ENCODE assay signal across 16 cellular contexts in genomic region chr7:152513861-152514770, GRCh38.
DNase-seq lines count a peak whose midpoint lies in the region; ATAC-seq, FAIRE-seq and TF ChIP-seq lines count a peak whose summit lies in the region.
"Had no signal": no experiment of that assay in that cellular context is flagged by ENCODE, and none has a peak within 500 bp of the region (broad histone marks: within the 10 kb centered on the region; RNA-seq: fewer than 3 reads in every experiment).

No MANE protein-coding gene starts in this region.

- TF ChIP-seq POLR2A in HepG2 (IDR thresholded peaks at IDR 0.05; ENCODE audit: insufficient read depth in 1 of 2, low read depth in 2 of 2, low read length in 2 of 2) = no peak

- H3K4me3 ChIP-seq in heart right ventricle = no peak overlapping the region
- no peak overlapping the region for H3K4me3 ChIP-seq in Karpas-422 (ENCODE audit: low read length)
- H3K4me3 ChIP-seq in HepG2 (replicated peaks in 1 of 3; ENCODE audit: insufficient read depth in 1 of 3, low read depth in 2 of 3, low read length in 3 of 3) = peak overlapping the region in 2 of 3 experiments; percentile 1 to 35; a peak in 1 of 6 replicates
- H3K4me3 ChIP-seq: BLaER1 treated with 17β-estradiol and CSF1 and Interleukin-3, amounts not matched to agents 10 nM and 100 nM; GM12878 had no signal

- no peak for ATAC-seq in Right ventricle myocardium superior (ENCODE audit: poor library complexity)
- no peak for ATAC-seq in heart right ventricle
- peak; percentile 67 for ATAC-seq in HepG2
- ATAC-seq in GM18517 (IDR thresholded peaks at IDR 0.05; ENCODE audit: unreplicated experiment) = no peak
- no peak for ATAC-seq in GM19452 (IDR thresholded peaks at IDR 0.05; ENCODE audit: unreplicated experiment)
- ATAC-seq: GM12878 had no signal

- H3K9me3 ChIP-seq in heart right ventricle (peaks cover 0 to 10% (median under 1%) of the 10 kb centered on the region in 11 donors), Karpas-422 (ENCODE audit: low read length) (peaks cover 2% of the 10 kb centered on the region), HepG2 (ENCODE audit: low read length) (peaks cover 5% of the 10 kb centered on the region)

- H3K9me2 ChIP-seq in Karpas-422 (replicated peaks; ENCODE audit: insufficient read depth, low read length) = no peaks in the 10 kb centered on the region

- no peak overlapping the region for H2AFZ ChIP-seq in Karpas-422 (ENCODE audit: low read length)
- H2AFZ ChIP-seq in HepG2 (ENCODE audit: low read length) = peak overlapping the region; percentile 7

- no peak for FAIRE-seq in HepG2 (lab: Jason Lieb, UNC)
- FAIRE-seq: GM12878, GM18507, H54, HTR-8/SVneo had no signal

- in situ Hi-C loops in HepG2 (cut with HindIII; ENCODE audit: extremely low pct_ligation_motif_present, low pct_unique_long_range_greater_than_20kb) = no loop called here

- peak; percentile 16 for DNase-seq in Right ventricle myocardium superior
- no peak for DNase-seq in heart right ventricle
- DNase-seq in Karpas-422 = peak; percentile 33
- no peak for DNase-seq in HepG2 (ENCODE audit: low spot score)
- no peak for DNase-seq in GM19240 (ENCODE audit: insufficient read length, low spot score)
- DNase-seq: ACHN; CD4-positive, CD25-positive, alpha-beta regulatory T cell; DMS79; KBM-7 had no signal

- 80% methylated on average over 20 of the region's 20 CpGs for WGBS in heart right ventricle, 2 donors
- WGBS in HepG2 (ENCODE audit: low lambda C conversion rate) = 41% methylated on average over 20 of the region's 20 CpGs

- no TSS peak for BruUV-seq in HepG2 (replicated peaks; lab: Mats Ljungman, UMichigan)

- no peak overlapping the region for H3K9ac ChIP-seq in Karpas-422 (ENCODE audit: low read length)
- H3K9ac ChIP-seq in HepG2 (ENCODE audit: insufficient read depth, low read depth, low read length) = no peak overlapping the region
- H3K9ac ChIP-seq: BLaER1 treated with 17β-estradiol and CSF1 and Interleukin-3, amounts not matched to agents 10 nM and 100 nM had no signal

- POLR2A ChIA-PET in HepG2 (lab: Yijun Ruan, JAX) = no interaction called here

- no peaks in the 10 kb centered on the region for H3K79me2 ChIP-seq in Karpas-422 (ENCODE audit: low read length)
- no peaks in the 10 kb centered on the region for H3K79me2 ChIP-seq in HepG2 (ENCODE audit: insufficient read depth, low read length)

- no peaks in the 10 kb centered on the region for H3K27me3 ChIP-seq in heart right ventricle
- H3K27me3 ChIP-seq in Karpas-422 (ENCODE audit: low read length) = no peaks in the 10 kb centered on the region; the same call in 1 of the 2 replicates
- H3K27me3 ChIP-seq in HepG2 (ENCODE audit: control insufficient read depth in 1 of 2, insufficient read depth in 2 of 2, low read length in 2 of 2) = no peaks in the 10 kb centered on the region; a peak in 1 of 5 replicates
- H3K27me3 ChIP-seq: BLaER1 treated with 17β-estradiol and CSF1 and Interleukin-3, amounts not matched to agents 10 nM and 100 nM had no signal

- CTCF ChIA-PET in HepG2 (lab: Yijun Ruan, JAX; ENCODE audit: low intra/inter-chr PET ratio, low total read pairs) = no interaction called here

- H3K4me2 ChIP-seq in Karpas-422 (ENCODE audit: low read depth, low read length, poor library complexity, severe bottlenecking) = no peak overlapping the region
- H3K4me2 ChIP-seq in HepG2 (ENCODE audit: low read depth, low read length) = peak overlapping the region; percentile 53

- H3K36me3 ChIP-seq in heart right ventricle = no peaks in the 10 kb centered on the region
- H3K36me3 ChIP-seq in Karpas-422 (ENCODE audit: insufficient read depth, low read length) = peaks cover 2% of the 10 kb centered on the region; the same call in 1 of the 2 replicates
- H3K36me3 ChIP-seq in HepG2 (replicated peaks in 1 of 2; ENCODE audit: control insufficient read depth in 1 of 2, insufficient read depth in 2 of 2, low read length in 2 of 2) = no peaks in the 10 kb centered on the region
- H3K36me3 ChIP-seq: BLaER1 treated with 17β-estradiol and CSF1 and Interleukin-3, amounts not matched to agents 10 nM and 100 nM had no signal

- H4K20me1 ChIP-seq in Karpas-422 (ENCODE audit: insufficient read depth, low read depth, low read length) (no peaks in the 10 kb centered on the region), HepG2 (ENCODE audit: insufficient read depth, low read length) (no peaks in the 10 kb centered on the region)
- H4K20me1 ChIP-seq: BLaER1 treated with 17β-estradiol and CSF1 and Interleukin-3, amounts not matched to agents 10 nM and 100 nM had no signal

- no peak for TF ChIP-seq EP300 in HepG2 (IDR thresholded peaks at IDR 0.05; ENCODE audit: low read depth in 2 of 2, low read length in 2 of 2)
- TF ChIP-seq EP300 in HepG2 (CRISPR knock-in tag; IDR thresholded peaks at IDR 0.05; ENCODE audit: borderline replicate concordance) = no peak

- no peak for TF ChIP-seq RAD21 in HepG2 (CRISPR knock-in tag; IDR thresholded peaks at IDR 0.05)

- H3K4me1 ChIP-seq in heart right ventricle = peaks cover 0 to 5% (median 0%) of the 10 kb centered on the region in 9 donors
- H3K4me1 ChIP-seq in Karpas-422 (ENCODE audit: low read length) = no peaks in the 10 kb centered on the region
- no peaks in the 10 kb centered on the region for H3K4me1 ChIP-seq in HepG2 (ENCODE audit: insufficient read depth, low read length)

- TF ChIP-seq CTCF in heart right ventricle (IDR thresholded peaks at IDR 0.05) (no peak), HepG2 (CRISPR knock-in tag; IDR thresholded peaks at IDR 0.05) (no peak)

- no peak overlapping the region for H3K27ac ChIP-seq in heart right ventricle
- no peak overlapping the region for H3K27ac ChIP-seq in Karpas-422 (ENCODE audit: low read length)
- H3K27ac ChIP-seq in HepG2 (ENCODE audit: extremely low read length, insufficient read depth, low read length) = no peak overlapping the region
- H3K27ac ChIP-seq: BLaER1 treated with 17β-estradiol and CSF1 and Interleukin-3, amounts not matched to agents 10 nM and 100 nM had no signal

- intact Hi-C loops in Right ventricle myocardium superior (cut with DNase I) (no loop called here), heart right ventricle (cut with DNase I) (no loop called here), HepG2 (cut with micrococcal nuclease; ENCODE audit: unreplicated experiment) (no loop called here)

TF ChIP-seq in HepG2, 621 proteins besides CTCF, POLR2A, EP300 and RAD21:
- TF ChIP-seq NFIC (IDR thresholded peaks at IDR 0.05; ENCODE audit: low read length) (no peak), TFDP1 (CRISPR knock-in tag; IDR thresholded peaks at IDR 0.05; ENCODE audit: borderline replicate concordance) (no peak), ZNF337 (CRISPR knock-in tag; IDR thresholded peaks at IDR 0.05; ENCODE audit: borderline replicate concordance, low read depth) (no peak), MAX (IDR thresholded peaks at IDR 0.05) (no peak)

Comparison
In these comparisons a context has a peak if more than half of its experiments do, and no peak if none do; other contexts are left out.
1. DNase-seq: peak in Right ventricle myocardium superior (single experiment) and Karpas-422 (single experiment); none in heart right ventricle (0 of 2), HepG2 (single experiment) and GM19240 (single experiment).
2. H3K4me3 ChIP-seq: peak in HepG2 (2 of 3); none in heart right ventricle (0 of 10) and Karpas-422 (single experiment).